In genomic region chr3:126661532-126661931, GRCh38 we compare ENCODE assay signal across 25 cellular contexts.
"Had no signal": no experiment of that assay in that cellular context is flagged by ENCODE, and none has a peak within 500 bp of the region (broad histone marks: within the 10 kb centered on the region; RNA-seq: fewer than 3 reads in every experiment).

No MANE protein-coding gene starts in this region.

- H3K4me2 ChIP-seq: smooth muscle cell had no signal

- H3K4me1 ChIP-seq: right atrium auricular region, right lobe of liver, suprapubic skin, tibial artery, upper lobe of right lung had no signal

- H3K36me3 ChIP-seq: left ventricle myocardium inferior, ovary, right atrium auricular region, right lobe of liver, suprapubic skin, thoracic aorta, tibial artery, upper lobe of right lung had no signal

- H3K27ac ChIP-seq: left ventricle myocardium inferior, ovary, right atrium auricular region, right lobe of liver, suprapubic skin, thoracic aorta, tibial artery, upper lobe of right lung had no signal

- H3K9me3 Mint-ChIP-seq: immature natural killer cell; natural killer cell treated with Interleukin-12 subunit alpha and Interleukin-12 subunit beta and Interleukin-15 and Interleukin-18, amount 100 ng/mL, for 72 hours; stimulated activated memory B cell treated with anti-CD40 and anti-IgM and Interleukin-4, amounts not matched to agents 10 μg/mL and 1 μg/mL and 100 μg/mL, for 72 hours had no signal

- H3K9me3 ChIP-seq: left ventricle myocardium inferior, mucosa of descending colon, ovary, right atrium auricular region, right lobe of liver, suprapubic skin, thoracic aorta, tibial artery, upper lobe of right lung had no signal

- ATAC-seq: mucosa of descending colon; naive thymus-derived CD4-positive, alpha-beta T cell; natural killer cell treated with Interleukin-12 subunit alpha and Interleukin-12 subunit beta and Interleukin-15 and Interleukin-18, amount 100 ng/mL, for 72 hours; right lobe of liver; stimulated activated memory B cell treated with anti-CD40 and anti-IgM and Interleukin-4, amounts not matched to agents 10 μg/mL and 1 μg/mL and 100 μg/mL, for 72 hours; upper lobe of right lung had no signal

- H3K4me1 Mint-ChIP-seq: naive thymus-derived CD4-positive, alpha-beta T cell had no signal

- H3K27me3 ChIP-seq: ovary, right atrium auricular region, right lobe of liver had no signal

- H3K4me3 ChIP-seq: left ventricle myocardium inferior, lung, mucosa of descending colon, ovary, right atrium auricular region, right lobe of liver, smooth muscle cell, suprapubic skin, thoracic aorta, tibial artery, upper lobe of right lung had no signal

- DNase-seq: hippocampal formation; immature natural killer cell; kidney; midbrain; mucosa of descending colon; naive thymus-derived CD4-positive, alpha-beta T cell; ovary; right lobe of liver; stimulated activated CD4-positive, alpha-beta T cell treated with anti-CD3 and anti-CD28 coated beads, Interleukin-1b, Interleukin-23, amount 100 ng/mL, for 48 hours; stimulated activated CD4-positive, alpha-beta T cell treated with anti-CD3 and anti-CD28 coated beads, Interleukin-2, amount 100 ng/mL, for 48 hours; stimulated activated CD4-positive, alpha-beta T cell treated with anti-CD3 and anti-CD28 coated beads, Interleukin-4, amount 100 ng/mL, for 4 hours; stimulated activated CD8-positive, alpha-beta memory T cell treated with anti-CD3 and anti-CD28 coated beads, Interleukin-4, amount 100 ng/mL, for 48 hours; stimulated activated naive CD4-positive, alpha-beta T cell treated with Interleukin-2 at 50 U/mL for 16 hours; tibial artery; upper lobe of right lung had no signal

- H3K27ac Mint-ChIP-seq: memory B cell; naive thymus-derived CD4-positive, alpha-beta T cell; natural killer cell treated with Interleukin-12 subunit alpha and Interleukin-12 subunit beta and Interleukin-15 and Interleukin-18, amount 100 ng/mL, for 72 hours; progenitor cell of endocrine pancreas; stimulated activated memory B cell treated with anti-CD40 and anti-IgM and Interleukin-4, amounts not matched to agents 10 μg/mL and 1 μg/mL and 100 μg/mL, for 72 hours had no signal

- H3K36me3 Mint-ChIP-seq: immature natural killer cell; memory B cell; naive thymus-derived CD4-positive, alpha-beta T cell; natural killer cell treated with Interleukin-12 subunit alpha and Interleukin-12 subunit beta and Interleukin-15 and Interleukin-18, amount 100 ng/mL, for 72 hours; stimulated activated memory B cell treated with anti-CD40 and anti-IgM and Interleukin-4, amounts not matched to agents 10 μg/mL and 1 μg/mL and 100 μg/mL, for 72 hours had no signal

- H3K4me3 Mint-ChIP-seq: immature natural killer cell; memory B cell; naive thymus-derived CD4-positive, alpha-beta T cell; natural killer cell treated with Interleukin-12 subunit alpha and Interleukin-12 subunit beta and Interleukin-15 and Interleukin-18, amount 100 ng/mL, for 72 hours; stimulated activated memory B cell treated with anti-CD40 and anti-IgM and Interleukin-4, amounts not matched to agents 10 μg/mL and 1 μg/mL and 100 μg/mL, for 72 hours had no signal
